16 cellular contexts compared by ENCODE assay signal in the genomic region with DNA sequence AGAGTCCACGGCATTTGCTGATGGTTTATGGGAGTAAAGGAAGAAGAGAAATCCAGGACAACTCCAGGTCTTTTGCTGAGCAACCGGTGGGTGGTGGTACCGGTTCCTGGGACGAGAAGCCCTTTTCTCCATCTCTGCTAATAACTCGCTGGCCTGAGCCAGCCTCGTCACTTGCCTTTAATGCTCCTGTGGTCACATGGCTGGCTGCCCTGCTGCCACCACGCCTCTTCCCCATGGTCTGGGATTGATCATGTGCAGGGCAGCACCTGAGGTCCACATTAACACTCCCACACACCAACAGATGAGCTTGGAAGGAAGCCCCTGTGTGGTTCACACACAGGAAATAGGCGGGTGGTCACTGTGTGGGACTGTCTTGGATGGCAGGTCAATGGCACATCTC. TPM values are rescaled to one million over a fixed set of nuclear protein-coding genes. Genes with fewer than 3 reads are reported as not detected.
DNase-seq lines count a peak whose midpoint lies in the region; ATAC-seq, FAIRE-seq and TF ChIP-seq lines count a peak whose summit lies in the region.
"Had no signal": no experiment of that assay in that cellular context is flagged by ENCODE, and none has a peak within 500 bp of the region (broad histone marks: within the 10 kb centered on the region; RNA-seq: fewer than 3 reads in every experiment).

No MANE protein-coding gene starts in this region.

- peak overlapping the region; percentile 42 for H2AK5ac ChIP-seq in trophoblast cell (ENCODE audit: low read length)

- TF ChIP-seq POLR2A in HepG2 (IDR thresholded peaks at IDR 0.05; ENCODE audit: insufficient read depth in 1 of 2, low read depth in 2 of 2, low read length in 2 of 2), result no peak

- H3K4me1 ChIP-seq in BLaER1 treated with 17β-estradiol and CSF1 and Interleukin-3, amounts not matched to agents 10 nM and 100 nM, result peaks cover 37 to 57% (median 44%) of the 10 kb centered on the region in 10 experiments
- peaks cover 51% of the 10 kb centered on the region for H3K4me1 ChIP-seq in Panc1 (ENCODE audit: control insufficient read depth, insufficient read depth, low read length)
- peaks cover 66% of the 10 kb centered on the region for H3K4me1 ChIP-seq in HepG2 (ENCODE audit: insufficient read depth, low read length)
- H3K4me1 ChIP-seq in trophoblast cell (ENCODE audit: control insufficient read depth in 1 of 2, insufficient read depth in 2 of 2, low read length in 2 of 2), result peaks cover 11 to 25% of the 10 kb centered on the region in 2 experiments
- H3K4me1 ChIP-seq: HAP-1 had no signal

- TF ChIP-seq EP300 in HepG2 (IDR thresholded peaks at IDR 0.05; ENCODE audit: low read depth in 2 of 2, low read length in 2 of 2) (no peak), HepG2 (CRISPR knock-in tag; IDR thresholded peaks at IDR 0.05; ENCODE audit: borderline replicate concordance) (no peak)

- H3K79me1 ChIP-seq in trophoblast cell (ENCODE audit: low read length), result peaks cover 13% of the 10 kb centered on the region

- H3K79me2 ChIP-seq in HepG2 (ENCODE audit: insufficient read depth, low read length) (no peaks in the 10 kb centered on the region), trophoblast cell (ENCODE audit: control insufficient read depth, insufficient read depth, low read length, poor library complexity) (no peaks in the 10 kb centered on the region)

- H3K23ac ChIP-seq in trophoblast cell (ENCODE audit: low read length), result no peak overlapping the region

- no peak overlapping the region for H2BK5ac ChIP-seq in trophoblast cell (ENCODE audit: low read depth, low read length, poor library complexity)

- H2BK12ac ChIP-seq in trophoblast cell (ENCODE audit: low read length), result peak overlapping the region; percentile 21

- DNase-seq in Panc1 (ENCODE audit: low read depth, low spot score) (no peak), HepG2 (ENCODE audit: low spot score) (no peak), trophoblast cell (no peak), RPMI8226 (no peak), OCI-M1 (lab: John Stamatoyannopoulos, UW) (no peak)
- DNase-seq: DMS 273 treated with DMSO at 0.1 percent for 48 hours, DND-41, NCI-H1105, NCI-H774 had no signal

- no peaks in the 10 kb centered on the region for H3K36me3 ChIP-seq in BLaER1 treated with 17β-estradiol and CSF1 and Interleukin-3, amounts not matched to agents 10 nM and 100 nM
- H3K36me3 ChIP-seq in Panc1 (ENCODE audit: control insufficient read depth, insufficient read depth, low read length), result no peaks in the 10 kb centered on the region
- no peaks in the 10 kb centered on the region for H3K36me3 ChIP-seq in HepG2 (replicated peaks in 1 of 2; ENCODE audit: control insufficient read depth in 1 of 2, insufficient read depth in 2 of 2, low read length in 2 of 2)
- H3K36me3 ChIP-seq in trophoblast cell (ENCODE audit: control insufficient read depth in 1 of 2, insufficient read depth in 2 of 2, low read length in 2 of 2), result no peaks in the 10 kb centered on the region
- H3K36me3 ChIP-seq: HAP-1, SJSA1 had no signal

- TF ChIP-seq RAD21 in HepG2 (CRISPR knock-in tag; IDR thresholded peaks at IDR 0.05), result no peak

- POLR2A ChIA-PET in Panc1 (lab: Charles Lee), result interaction anchor here (0.6 kb wide), 1 partner anchor 13 kb away, joined by 5 read pairs; no protein-coding TSS in a partner anchor
- POLR2A ChIA-PET in HepG2 (lab: Yijun Ruan, JAX), result interaction anchor here (3.5 kb wide), 1 partner anchor 8 kb away, joined by 44 read pairs; no protein-coding TSS in a partner anchor

- peak overlapping the region; percentile 33 for H3K14ac ChIP-seq in trophoblast cell (ENCODE audit: low read length)

- in situ Hi-C loops in Panc1 (cut with HindIII; ENCODE audit: low pct_unique_long_range_greater_than_20kb, low sequenced_read_pairs), result no loop called here
- in situ Hi-C loops in HepG2 (cut with HindIII; ENCODE audit: extremely low pct_ligation_motif_present, low pct_unique_long_range_greater_than_20kb), result no loop called here

- H3K4me2 ChIP-seq in BLaER1 treated with 17β-estradiol and CSF1 and Interleukin-3, amounts not matched to agents 10 nM and 100 nM, result peak overlapping the region; percentile 53 to 80 (median 66)
- H3K4me2 ChIP-seq in HepG2 (ENCODE audit: low read depth, low read length), result no peak overlapping the region
- H3K4me2 ChIP-seq in trophoblast cell (ENCODE audit: low read length), result no peak overlapping the region

- no peak overlapping the region for H4K12ac ChIP-seq in trophoblast cell (ENCODE audit: low read depth, low read length)

- FAIRE-seq in HepG2 (lab: Jason Lieb, UNC), result no peak
- FAIRE-seq: A204.1, HTR-8/SVneo had no signal

- H2AFZ ChIP-seq in HepG2 (ENCODE audit: low read length) (no peak overlapping the region), trophoblast cell (ENCODE audit: insufficient read depth, low read length, poor library complexity) (no peak overlapping the region)

- BruUV-seq in Panc1 (replicated peaks; lab: Mats Ljungman, UMichigan) (no TSS peak), HepG2 (replicated peaks; lab: Mats Ljungman, UMichigan) (no TSS peak)

- no peak overlapping the region for H3K18ac ChIP-seq in trophoblast cell (ENCODE audit: low read length)

- CTCF ChIA-PET in Panc1 (lab: Charles Lee) (no interaction called here), HepG2 (lab: Yijun Ruan, JAX; ENCODE audit: low intra/inter-chr PET ratio, low total read pairs) (interaction anchor here (1.3 kb wide), 1 partner anchor 62 kb away, joined by 3 read pairs; no protein-coding TSS in a partner anchor)

- H3K27me3 ChIP-seq in BLaER1 treated with 17β-estradiol and CSF1 and Interleukin-3, amounts not matched to agents 10 nM and 100 nM, result peaks cover 0 to 8% (median 0%) of the 10 kb centered on the region in 11 experiments; a peak in 1 of 22 replicates
- no peaks in the 10 kb centered on the region for H3K27me3 ChIP-seq in Panc1 (ENCODE audit: control insufficient read depth, insufficient read depth, low read length)
- no peaks in the 10 kb centered on the region for H3K27me3 ChIP-seq in HepG2 (ENCODE audit: control insufficient read depth in 1 of 2, insufficient read depth in 2 of 2, low read length in 2 of 2)
- no peaks in the 10 kb centered on the region for H3K27me3 ChIP-seq in trophoblast cell (ENCODE audit: insufficient read depth, low read length)
- H3K27me3 ChIP-seq: SJSA1 had no signal

- no peak for ATAC-seq in Panc1
- ATAC-seq in HepG2, result no peak
- no peak for ATAC-seq in GM21576 (IDR thresholded peaks at IDR 0.05; ENCODE audit: unreplicated experiment)

- peaks cover 0 to 27% (median 20%) of the 10 kb centered on the region in 11 experiments; a peak in 18 of 22 replicates for H3K9me3 ChIP-seq in BLaER1 treated with 17β-estradiol and CSF1 and Interleukin-3, amounts not matched to agents 10 nM and 100 nM (replicated peaks in 1 of 11)
- H3K9me3 ChIP-seq in Panc1 (ENCODE audit: control insufficient read depth, insufficient read depth, low read depth, low read length), result peaks cover 12% of the 10 kb centered on the region; the same call in 1 of the 2 replicates
- no peaks in the 10 kb centered on the region for H3K9me3 ChIP-seq in HepG2 (ENCODE audit: low read length)
- no peaks in the 10 kb centered on the region for H3K9me3 ChIP-seq in trophoblast cell (ENCODE audit: insufficient read depth, low read depth, low read length)
- H3K9me3 ChIP-seq: HAP-1, SJSA1 had no signal

- 86% methylated on average over 8 of the region's 8 CpGs for WGBS in HepG2 (ENCODE audit: low lambda C conversion rate)
- WGBS in trophoblast cell (ENCODE audit: extremely low coverage, insufficient coverage, insufficient read length), result no CpG with 5 or more reads among the region's 8 CpGs

- H4K91ac ChIP-seq in trophoblast cell (ENCODE audit: low read depth, low read length), result peak overlapping the region; percentile 30

- H2BK120ac ChIP-seq in trophoblast cell (ENCODE audit: insufficient read depth, low read length, poor library complexity), result peak overlapping the region; percentile 13

- no peak for TF ChIP-seq CTCF in Panc1 (IDR thresholded peaks at IDR 0.05)
- TF ChIP-seq CTCF in HepG2 (CRISPR knock-in tag; IDR thresholded peaks at IDR 0.05), result no peak

- H3K9ac ChIP-seq in BLaER1 treated with 17β-estradiol and CSF1 and Interleukin-3, amounts not matched to agents 10 nM and 100 nM, result 0 out of 22 replicates have a peak overlapping the region, but pooled peaks of 1 of the 11 experiments have one; percentile 1
- 0 out of 2 replicates have a peak overlapping the region, but pooled peaks have one; percentile 3 for H3K9ac ChIP-seq in HepG2 (ENCODE audit: insufficient read depth, low read depth, low read length)
- no peak overlapping the region for H3K9ac ChIP-seq in trophoblast cell (ENCODE audit: low read length)

- H4K8ac ChIP-seq in trophoblast cell (ENCODE audit: low read depth, low read length), result no peak overlapping the region

- H4K20me1 ChIP-seq in BLaER1 treated with 17β-estradiol and CSF1 and Interleukin-3, amounts not matched to agents 10 nM and 100 nM, result no peaks in the 10 kb centered on the region
- H4K20me1 ChIP-seq in HepG2 (ENCODE audit: insufficient read depth, low read length), result no peaks in the 10 kb centered on the region

- intact Hi-C loops in Panc1 (cut with micrococcal nuclease; ENCODE audit: unreplicated experiment) (no loop called here), HepG2 (cut with micrococcal nuclease; ENCODE audit: unreplicated experiment) (no loop called here)

- H3K27ac ChIP-seq in BLaER1 treated with 17β-estradiol and CSF1 and Interleukin-3, amounts not matched to agents 10 nM and 100 nM, result peak overlapping the region in 6 of 11 experiments; percentile 3 to 50 (median 20); a peak in 7 of 22 replicates
- peak overlapping the region; percentile 99 for H3K27ac ChIP-seq in Panc1 (ENCODE audit: low read length)
- no peak overlapping the region for H3K27ac ChIP-seq in HepG2 (ENCODE audit: extremely low read length, insufficient read depth, low read length)
- no peak overlapping the region for H3K27ac ChIP-seq in trophoblast cell (ENCODE audit: low read depth, low read length)
- H3K27ac ChIP-seq: C4-2B had no signal

- no peak overlapping the region for H3K4ac ChIP-seq in trophoblast cell (ENCODE audit: low read depth, low read length)

- no peak overlapping the region for H3K4me3 ChIP-seq in BLaER1 treated with 17β-estradiol and CSF1 and Interleukin-3, amounts not matched to agents 10 nM and 100 nM
- H3K4me3 ChIP-seq in Panc1 (ENCODE audit: low read depth in 2 of 2, low read length in 2 of 2) (no peak overlapping the region), HepG2 (replicated peaks in 1 of 3; ENCODE audit: insufficient read depth in 1 of 3, low read depth in 2 of 3, low read length in 3 of 3) (no peak overlapping the region), trophoblast cell (ENCODE audit: low read depth, low read length) (no peak overlapping the region)
- H3K4me3 ChIP-seq: HAP-1, SJSA1 had no signal

RNA-seq across cellular contexts. Expression of a gene that starts 10.3 kb away (rescaled TPM):
- total RNA-seq in Panc1 (2021; ENCODE audit: unreplicated experiment), result 132 TPM
- 62.0 TPM for polyA plus RNA-seq in Panc1 (2012; ENCODE audit: insufficient read length)
- 24.6 and 28.2 TPM in 2 replicates for total RNA-seq in HepG2 (2016; rRNA removed; fragmentation: Illumina TruSeq; extraction: Trizol)
- total RNA-seq in HepG2 (2016; cell fraction: cytosol; rRNA removed; fragmentation: Illumina TruSeq; extraction: Trizol; ENCODE audit: low read depth), result 3.8 and 4.0 TPM in 2 replicates
- 23.9 and 25.8 TPM in 2 replicates for total RNA-seq in HepG2 (2016; cell fraction: insoluble cytoplasmic fraction; rRNA removed; fragmentation: Illumina TruSeq; extraction: Trizol)
- total RNA-seq in HepG2 (2016; cell fraction: membrane; rRNA removed; fragmentation: Illumina TruSeq; extraction: Trizol), result 12.7 and 13.7 TPM in 2 replicates
- 18.7 and 22.0 TPM in 2 replicates for total RNA-seq in HepG2 (2016; cell fraction: nucleus; rRNA removed; fragmentation: Illumina TruSeq; extraction: Trizol)
- polyA plus RNA-seq in HepG2 (2011; rRNA removed), result 64.4 and 71.4 TPM in 2 replicates
- polyA plus RNA-seq in HepG2 (2011; cell fraction: cytosol; rRNA removed), result 35.2 and 41.5 TPM in 2 replicates
- 84.4 and 87.5 TPM in 2 replicates for polyA plus RNA-seq in HepG2 (2011; cell fraction: nucleus; rRNA removed)
- polyA plus RNA-seq in HepG2 (2012), result 88.7 and 93.9 TPM in 2 replicates
- 4.9 and 5.3 TPM in 2 replicates for polyA plus RNA-seq in HepG2 (2016; cell fraction: cytosol; fragmentation: Illumina TruSeq; extraction: Trizol; ENCODE audit: low read depth)
- 32.4 and 34.7 TPM in 2 replicates for polyA plus RNA-seq in HepG2 (2016; cell fraction: insoluble cytoplasmic fraction; fragmentation: Illumina TruSeq; extraction: Trizol; ENCODE audit: low read depth)
- polyA plus RNA-seq in HepG2 (2016; cell fraction: membrane; fragmentation: Illumina TruSeq; extraction: Trizol; ENCODE audit: low read depth), result 11.1 and 13.2 TPM in 2 replicates
- 37.6 and 39.9 TPM in 2 replicates for polyA plus RNA-seq in HepG2 (2016; cell fraction: nucleus; fragmentation: Illumina TruSeq; extraction: Trizol; ENCODE audit: insufficient read depth, low read depth)
- polyA minus RNA-seq in HepG2 (2011; rRNA and poly(A)+ RNA removed; ENCODE audit: low replicate concordance), result 29.2 and 54.2 TPM in 2 replicates
- 54.7 and 59.7 TPM in 2 replicates for polyA minus RNA-seq in HepG2 (2011; cell fraction: cytosol; rRNA and poly(A)+ RNA removed)
- 39.1 and 52.8 TPM in 2 replicates for polyA minus RNA-seq in HepG2 (2011; cell fraction: nucleus; rRNA and poly(A)+ RNA removed)
- polyA plus RNA-seq in trophoblast cell (2013), result 17.3 and 18.1 TPM in 2 replicates

Comparison
In these comparisons a context has a peak if more than half of its experiments do, and no peak if none do; other contexts are left out.
1. H3K27ac ChIP-seq: peak in BLaER1 treated with 17β-estradiol and CSF1 and Interleukin-3, amounts not matched to agents 10 nM and 100 nM (6 of 11) and Panc1 (single experiment); none in HepG2 (single experiment) and trophoblast cell (single experiment).
2. H3K4me2 ChIP-seq: peak in BLaER1 treated with 17β-estradiol and CSF1 and Interleukin-3, amounts not matched to agents 10 nM and 100 nM (11 of 11); none in HepG2 (single experiment) and trophoblast cell (single experiment).